9 cellular contexts compared by ENCODE assay signal in genomic region chr16:22369221-22369811, GRCh38. TPM values are rescaled to one million over a fixed set of nuclear protein-coding genes. Genes with fewer than 3 reads are reported as not detected.
DNase-seq lines count a peak whose midpoint lies in the region; ATAC-seq, FAIRE-seq and TF ChIP-seq lines count a peak whose summit lies in the region.
"Had no signal": no experiment of that assay in that cellular context is flagged by ENCODE, and none has a peak within 500 bp of the region (broad histone marks: within the 10 kb centered on the region; RNA-seq: fewer than 3 reads in every experiment).

No MANE protein-coding gene starts in this region.

- no peaks in the 10 kb centered on the region for H3K9me3 ChIP-seq in HepG2 (ENCODE audit: low read length)

- TF ChIP-seq RAD21 in HepG2 (CRISPR knock-in tag; IDR thresholded peaks at IDR 0.05): no peak

- peaks cover 3% of the 10 kb centered on the region; the same call in 1 of the 2 replicates for H3K27me3 Mint-ChIP-seq in HFFc6 (ENCODE audit: insufficient read depth)

- no peak overlapping the region for H2AFZ ChIP-seq in HepG2 (ENCODE audit: low read length)

- intact Hi-C loops in HepG2 (cut with micrococcal nuclease; ENCODE audit: unreplicated experiment): no loop called here

- no peaks in the 10 kb centered on the region for H3K9me3 Mint-ChIP-seq in HFFc6
- peaks cover 0 to 9% of the 10 kb centered on the region in 2 donors for H3K9me3 Mint-ChIP-seq in activated naive CD4-positive, alpha-beta T cell treated with anti-CD3 and anti-CD28 coated beads, Interleukin-2, amount 50 U/mL, for 72 hours

- WGBS in HepG2 (ENCODE audit: low lambda C conversion rate): 48% methylated on average over 3 of the region's 3 CpGs

- TF ChIP-seq POLR2A in HepG2 (IDR thresholded peaks at IDR 0.05; ENCODE audit: insufficient read depth in 1 of 2, low read depth in 2 of 2, low read length in 2 of 2): peak in 1 of 2 experiments; percentile 18; a peak in 1 of 4 replicates

- peaks cover 58% of the 10 kb centered on the region for H3K36me3 Mint-ChIP-seq in HFFc6 (ENCODE audit: low read depth)
- H3K36me3 Mint-ChIP-seq in activated naive CD4-positive, alpha-beta T cell treated with anti-CD3 and anti-CD28 coated beads, Interleukin-2, amount 50 U/mL, for 72 hours: peaks cover 7 to 31% of the 10 kb centered on the region in 2 donors

- H3K9ac ChIP-seq in HepG2 (ENCODE audit: insufficient read depth, low read depth, low read length): peak overlapping the region; percentile 96; the same call in 1 of the 2 replicates

- TF ChIP-seq CTCF in AG10803 (conservative IDR thresholded peaks at IDR 0.05; ENCODE audit: low read length) (no peak), HFFc6 (IDR thresholded peaks at IDR 0.05) (no peak), HepG2 (CRISPR knock-in tag; IDR thresholded peaks at IDR 0.05) (no peak)

- no peaks in the 10 kb centered on the region; a peak in 1 of 5 replicates for H3K27me3 ChIP-seq in HepG2 (ENCODE audit: control insufficient read depth in 1 of 2, insufficient read depth in 2 of 2, low read length in 2 of 2)

- H3K4me1 ChIP-seq in HepG2 (ENCODE audit: insufficient read depth, low read length): peaks cover 72% of the 10 kb centered on the region

- H3K27ac Mint-ChIP-seq in HFFc6: peak overlapping the region; percentile 90
- H3K27ac Mint-ChIP-seq in activated naive CD4-positive, alpha-beta T cell treated with anti-CD3 and anti-CD28 coated beads, Interleukin-2, amount 50 U/mL, for 72 hours: peak overlapping the region; percentile 25 to 36

- peaks cover 8 to 36% of the 10 kb centered on the region in 2 experiments for H3K36me3 ChIP-seq in HepG2 (replicated peaks in 1 of 2; ENCODE audit: control insufficient read depth in 1 of 2, insufficient read depth in 2 of 2, low read length in 2 of 2)

- POLR2A ChIA-PET in HepG2 (lab: Yijun Ruan, JAX): interaction anchor here (0.5 to 2.4 kb wide), 6 partner anchors 12 to 1469 kb away, joined by 3 to 22 read pairs (median 5); partner anchors contain the start of genes DCUN1D3 and LYRM1

- no peak for FAIRE-seq in HepG2 (lab: Jason Lieb, UNC)
- FAIRE-seq: TTC549 had no signal

- H3K4me2 ChIP-seq in HepG2 (ENCODE audit: low read depth, low read length): peak overlapping the region; percentile 97

- peaks cover 80% of the 10 kb centered on the region for H3K4me1 Mint-ChIP-seq in HFFc6 (ENCODE audit: low read depth)

- DNase-seq in AG10803 (ENCODE audit: low read depth): peak; percentile 62
- peak; percentile 41 for DNase-seq in HFFc6
- DNase-seq in activated naive CD4-positive, alpha-beta T cell treated with anti-CD3 and anti-CD28 coated beads, Interleukin-2, amount 50 U/mL, for 72 hours (ENCODE audit: low spot score in 2 of 2): no peak
- DNase-seq in HepG2 (ENCODE audit: low spot score): peak; percentile 78
- DNase-seq in SHP77 treated with DMSO at 0.1 percent for 48 hours (lab: John Stamatoyannopoulos, UW): no peak
- no peak for DNase-seq in mucosa of gallbladder (ENCODE audit: low spot score)

- no peak overlapping the region for H3K4me3 ChIP-seq in AG10803 (ENCODE audit: low read length)
- H3K4me3 ChIP-seq in HepG2 (replicated peaks in 1 of 3; ENCODE audit: insufficient read depth in 1 of 3, low read depth in 2 of 3, low read length in 3 of 3): peak overlapping the region in 2 of 3 experiments; percentile 3 to 30; a peak in 3 of 6 replicates

- H3K27ac ChIP-seq in HepG2 (ENCODE audit: extremely low read length, insufficient read depth, low read length): peak overlapping the region; percentile 85

- peaks cover 49% of the 10 kb centered on the region for H4K20me1 ChIP-seq in HepG2 (ENCODE audit: insufficient read depth, low read length)

- ATAC-seq in activated naive CD4-positive, alpha-beta T cell treated with anti-CD3 and anti-CD28 coated beads, Interleukin-2, amount 50 U/mL, for 72 hours: no peak
- ATAC-seq in HepG2 (no peak), HG03521 (IDR thresholded peaks at IDR 0.05; ENCODE audit: unreplicated experiment) (no peak), GM18867 (IDR thresholded peaks at IDR 0.05; ENCODE audit: unreplicated experiment) (no peak)

- TF ChIP-seq EP300 in HepG2 (IDR thresholded peaks at IDR 0.05; ENCODE audit: low read depth in 2 of 2, low read length in 2 of 2) (peak in 1 of 2 experiments; percentile 63; a peak in 1 of 4 replicates), HepG2 (CRISPR knock-in tag; IDR thresholded peaks at IDR 0.05; ENCODE audit: borderline replicate concordance) (no peak)

- CTCF ChIA-PET in HepG2 (lab: Yijun Ruan, JAX; ENCODE audit: low intra/inter-chr PET ratio, low total read pairs): no interaction called here

- peak overlapping the region; percentile 54 for H3K4me3 Mint-ChIP-seq in HFFc6

- in situ Hi-C loops in HepG2 (cut with HindIII; ENCODE audit: extremely low pct_ligation_motif_present, low pct_unique_long_range_greater_than_20kb): no loop called here

- BruUV-seq in HepG2 (replicated peaks; lab: Mats Ljungman, UMichigan): no TSS peak

- H3K79me2 ChIP-seq in HepG2 (ENCODE audit: insufficient read depth, low read length): peaks cover 98% of the 10 kb centered on the region

TF ChIP-seq in HepG2, 621 proteins besides CTCF, POLR2A, EP300 and RAD21 (continues in another document):
- TF ChIP-seq SIN3A (IDR thresholded peaks at IDR 0.05; ENCODE audit: borderline replicate concordance, low read depth, low read length) (0 out of 2 replicates have a peak, but pooled peaks have one; percentile 40), HNF4A (CRISPR knock-in tag; IDR thresholded peaks at IDR 0.05) (peak; percentile 66), ZNF260 (CRISPR knock-in tag; IDR thresholded peaks at IDR 0.05; ENCODE audit: borderline replicate concordance, low read depth) (no peak), ZNF850 (CRISPR knock-in tag; conservative IDR thresholded peaks at IDR 0.05) (0 out of 2 replicates have a peak, but pooled peaks have one; percentile 68), NFIC (IDR thresholded peaks at IDR 0.05; ENCODE audit: low read length) (peak; percentile 47; the same call in 1 of the 2 replicates), SAP130 (CRISPR knock-in tag; IDR thresholded peaks at IDR 0.05; ENCODE audit: low read depth) (peak; percentile 79; the same call in 1 of the 2 replicates)
- TF ChIP-seq, protein P1, sequence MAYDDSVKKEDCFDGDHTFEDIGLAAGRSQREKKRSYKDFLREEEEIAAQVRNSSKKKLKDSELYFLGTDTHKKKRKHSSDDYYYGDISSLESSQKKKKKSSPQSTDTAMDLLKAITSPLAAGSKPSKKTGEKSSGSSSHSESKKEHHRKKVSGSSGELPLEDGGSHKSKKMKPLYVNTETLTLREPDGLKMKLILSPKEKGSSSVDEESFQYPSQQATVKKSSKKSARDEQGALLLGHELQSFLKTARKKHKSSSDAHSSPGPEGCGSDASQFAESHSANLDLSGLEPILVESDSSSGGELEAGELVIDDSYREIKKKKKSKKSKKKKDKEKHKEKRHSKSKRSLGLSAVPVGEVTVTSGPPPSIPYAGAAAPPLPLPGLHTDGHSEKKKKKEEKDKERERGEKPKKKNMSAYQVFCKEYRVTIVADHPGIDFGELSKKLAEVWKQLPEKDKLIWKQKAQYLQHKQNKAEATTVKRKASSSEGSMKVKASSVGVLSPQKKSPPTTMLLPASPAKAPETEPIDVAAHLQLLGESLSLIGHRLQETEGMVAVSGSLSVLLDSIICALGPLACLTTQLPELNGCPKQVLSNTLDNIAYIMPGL (CRISPR knock-in tag; IDR thresholded peaks at IDR 0.05; ENCODE audit: borderline replicate concordance in 1 of 2, low read depth in 1 of 2): peak in 1 of 2 experiments; percentile 53; a peak in 1 of 4 replicates
- TF ChIP-seq, protein P2, sequence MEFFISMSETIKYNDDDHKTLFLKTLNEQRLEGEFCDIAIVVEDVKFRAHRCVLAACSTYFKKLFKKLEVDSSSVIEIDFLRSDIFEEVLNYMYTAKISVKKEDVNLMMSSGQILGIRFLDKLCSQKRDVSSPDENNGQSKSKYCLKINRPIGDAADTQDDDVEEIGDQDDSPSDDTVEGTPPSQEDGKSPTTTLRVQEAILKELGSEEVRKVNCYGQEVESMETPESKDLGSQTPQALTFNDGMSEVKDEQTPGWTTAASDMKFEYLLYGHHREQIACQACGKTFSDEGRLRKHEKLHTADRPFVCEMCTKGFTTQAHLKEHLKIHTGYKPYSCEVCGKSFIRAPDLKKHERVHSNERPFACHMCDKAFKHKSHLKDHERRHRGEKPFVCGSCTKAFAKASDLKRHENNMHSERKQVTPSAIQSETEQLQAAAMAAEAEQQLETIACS (CRISPR knock-in tag; IDR thresholded peaks at IDR 0.05): no peak

RNA-seq across cellular contexts. Expression of gene CDR2, which starts 5.1 kb away (rescaled TPM):
- 10 to 100 TPM; 35.9 to 43.4 (median 39.1) TPM for total RNA-seq in HFFc6 (2021; fragmentation: NEBNext Ultra II Directional; extraction: Animal tissue kit (Norgen Biotek cat#: 25700))
- total RNA-seq in activated naive CD4-positive, alpha-beta T cell treated with anti-CD3 and anti-CD28 coated beads, Interleukin-2, amount 50 U/mL, for 72 hours: 10 to 100 TPM; 26.8 to 44.4 TPM
- total RNA-seq in HepG2 (2016; rRNA removed; fragmentation: Illumina TruSeq; extraction: Trizol) (59.0 and 76.7 TPM in 2 replicates), mucosa of gallbladder (20.9 TPM)
- 20.7 and 23.8 TPM in 2 replicates for total RNA-seq in HepG2 (2016; cell fraction: cytosol; rRNA removed; fragmentation: Illumina TruSeq; extraction: Trizol; ENCODE audit: low read depth)
- 60.0 and 73.9 TPM in 2 replicates for total RNA-seq in HepG2 (2016; cell fraction: insoluble cytoplasmic fraction; rRNA removed; fragmentation: Illumina TruSeq; extraction: Trizol)
- total RNA-seq in HepG2 (2016; cell fraction: membrane; rRNA removed; fragmentation: Illumina TruSeq; extraction: Trizol): 44.0 and 46.8 TPM in 2 replicates
- total RNA-seq in HepG2 (2016; cell fraction: nucleus; rRNA removed; fragmentation: Illumina TruSeq; extraction: Trizol): 34.8 and 41.9 TPM in 2 replicates
- 67.5 and 78.9 TPM in 2 replicates for polyA plus RNA-seq in HepG2 (2011; rRNA removed)
- polyA plus RNA-seq in HepG2 (2011; cell fraction: cytosol; rRNA removed): 60.0 and 71.4 TPM in 2 replicates
- polyA plus RNA-seq in HepG2 (2011; cell fraction: nucleus; rRNA removed): 32.2 and 35.4 TPM in 2 replicates
- 42.9 and 53.6 TPM in 2 replicates for polyA plus RNA-seq in HepG2 (2012)
- 9.2 and 11.4 TPM in 2 replicates for polyA plus RNA-seq in HepG2 (2016; cell fraction: cytosol; fragmentation: Illumina TruSeq; extraction: Trizol; ENCODE audit: low read depth)
- 89.8 and 91.4 TPM in 2 replicates for polyA plus RNA-seq in HepG2 (2016; cell fraction: insoluble cytoplasmic fraction; fragmentation: Illumina TruSeq; extraction: Trizol; ENCODE audit: low read depth)
- polyA plus RNA-seq in HepG2 (2016; cell fraction: membrane; fragmentation: Illumina TruSeq; extraction: Trizol; ENCODE audit: low read depth): 27.9 and 34.0 TPM in 2 replicates
- polyA plus RNA-seq in HepG2 (2016; cell fraction: nucleus; fragmentation: Illumina TruSeq; extraction: Trizol; ENCODE audit: insufficient read depth, low read depth): 73.8 and 74.1 TPM in 2 replicates
- polyA minus RNA-seq in HepG2 (2011; rRNA and poly(A)+ RNA removed; ENCODE audit: low replicate concordance): 12.4 and 45.2 TPM in 2 replicates
- 55.0 and 56.7 TPM in 2 replicates for polyA minus RNA-seq in HepG2 (2011; cell fraction: cytosol; rRNA and poly(A)+ RNA removed)
- polyA minus RNA-seq in HepG2 (2011; cell fraction: nucleus; rRNA and poly(A)+ RNA removed): 52.0 and 54.7 TPM in 2 replicates

Comparison
In these comparisons a context has a peak if more than half of its experiments do, and no peak if none do; other contexts are left out.
1. DNase-seq: peak in AG10803 (single experiment), HFFc6 (single experiment) and HepG2 (single experiment); none in activated naive CD4-positive, alpha-beta T cell treated with anti-CD3 and anti-CD28 coated beads, Interleukin-2, amount 50 U/mL, for 72 hours (0 of 2), SHP77 treated with DMSO at 0.1 percent for 48 hours (single experiment) and mucosa of gallbladder (single experiment).